In genomic region chr1:230926182-230926581, GRCh38 we compare ENCODE assay signal across 8 cellular contexts.
"Had no signal": no experiment of that assay in that cellular context is flagged by ENCODE, and none has a peak within 500 bp of the region (broad histone marks: within the 10 kb centered on the region; RNA-seq: fewer than 3 reads in every experiment).

No MANE protein-coding gene starts in this region.

- H3K4me2 ChIP-seq: GM23338 had no signal

- H2AFZ ChIP-seq: GM23338 had no signal

- H3K4me3 Mint-ChIP-seq: GM23338, H9 had no signal

- H3K9me3 Mint-ChIP-seq: GM23338, H9 had no signal

- DNase-seq: H9, HCEC 1CT, IMR-90, KG1 had no signal

- H3K4me3 ChIP-seq: GM23338, K562 had no signal

- H3K27ac Mint-ChIP-seq: GM23338, H9 had no signal

- FAIRE-seq: H1, H54, K562 had no signal

- ATAC-seq: GM23338, K562 had no signal

- H3K4me1 Mint-ChIP-seq: GM23338, H9 had no signal
